ENCODE assay signal across 1 cellular context in genomic region chr16:26985100-26986065, GRCh38.
TF ChIP-seq lines count a peak whose summit lies in the region.

No MANE protein-coding gene starts in this region.

TF ChIP-seq in K562, 482 proteins besides CTCF, POLR2A, EP300 and RAD21 (continued from another document):
- TF ChIP-seq MGA (IDR thresholded peaks at IDR 0.05) (no peak), E2F4 (CRISPR knock-in tag; IDR thresholded peaks at IDR 0.05; ENCODE audit: low read depth) (no peak), ETS2 (tag; IDR thresholded peaks at IDR 0.05; ENCODE audit: borderline replicate concordance, poor library complexity, severe bottlenecking) (no peak), SNRNP70 (optimal IDR thresholded peaks at IDR 0.05; ENCODE audit: low read depth, low read length) (no peak), DLX4 (CRISPR knock-in tag; IDR thresholded peaks at IDR 0.05) (no peak), CHAMP1 (IDR thresholded peaks at IDR 0.05) (no peak), HNRNPLL (IDR thresholded peaks at IDR 0.05; ENCODE audit: low read depth, low read length, poor library complexity, severe bottlenecking) (no peak), SIN3B (IDR thresholded peaks at IDR 0.05; ENCODE audit: low read depth) (no peak), MIER1 (IDR thresholded peaks at IDR 0.05; ENCODE audit: low read depth) (no peak), NEUROD1 (IDR thresholded peaks at IDR 0.05; ENCODE audit: borderline replicate concordance, low read depth, low read length, partially characterized antibody) (no peak), HLTF (IDR thresholded peaks at IDR 0.05) (no peak), FOXA3 (CRISPR knock-in tag; conservative IDR thresholded peaks at IDR 0.05 in 1 of 2, IDR thresholded peaks at IDR 0.05 in 1 of 2) (no peak), LARP7 (IDR thresholded peaks at IDR 0.05) (no peak), ZNF282 (CRISPR knock-in tag; IDR thresholded peaks at IDR 0.05) (no peak), CUX1 (CRISPR knock-in tag; IDR thresholded peaks at IDR 0.05) (0 out of 2 replicates have a peak, but pooled peaks have one; percentile 46), STAT5B (CRISPR knock-in tag; IDR thresholded peaks at IDR 0.05) (no peak), MYC (IDR thresholded peaks at IDR 0.05; ENCODE audit: low read depth, low read length) (no peak), MYC (CRISPR knock-in tag; IDR thresholded peaks at IDR 0.05; ENCODE audit: borderline replicate concordance, low read depth) (no peak), ZC3H11A (IDR thresholded peaks at IDR 0.05; ENCODE audit: low read depth, low read length) (no peak), NCOA2 (IDR thresholded peaks at IDR 0.05; ENCODE audit: partially characterized antibody in 2 of 2) (no peak), NR0B1 (IDR thresholded peaks at IDR 0.05; ENCODE audit: partially characterized antibody) (no peak)
